Comparison of ENCODE assay signal across 6 cellular contexts in the genomic region with DNA sequence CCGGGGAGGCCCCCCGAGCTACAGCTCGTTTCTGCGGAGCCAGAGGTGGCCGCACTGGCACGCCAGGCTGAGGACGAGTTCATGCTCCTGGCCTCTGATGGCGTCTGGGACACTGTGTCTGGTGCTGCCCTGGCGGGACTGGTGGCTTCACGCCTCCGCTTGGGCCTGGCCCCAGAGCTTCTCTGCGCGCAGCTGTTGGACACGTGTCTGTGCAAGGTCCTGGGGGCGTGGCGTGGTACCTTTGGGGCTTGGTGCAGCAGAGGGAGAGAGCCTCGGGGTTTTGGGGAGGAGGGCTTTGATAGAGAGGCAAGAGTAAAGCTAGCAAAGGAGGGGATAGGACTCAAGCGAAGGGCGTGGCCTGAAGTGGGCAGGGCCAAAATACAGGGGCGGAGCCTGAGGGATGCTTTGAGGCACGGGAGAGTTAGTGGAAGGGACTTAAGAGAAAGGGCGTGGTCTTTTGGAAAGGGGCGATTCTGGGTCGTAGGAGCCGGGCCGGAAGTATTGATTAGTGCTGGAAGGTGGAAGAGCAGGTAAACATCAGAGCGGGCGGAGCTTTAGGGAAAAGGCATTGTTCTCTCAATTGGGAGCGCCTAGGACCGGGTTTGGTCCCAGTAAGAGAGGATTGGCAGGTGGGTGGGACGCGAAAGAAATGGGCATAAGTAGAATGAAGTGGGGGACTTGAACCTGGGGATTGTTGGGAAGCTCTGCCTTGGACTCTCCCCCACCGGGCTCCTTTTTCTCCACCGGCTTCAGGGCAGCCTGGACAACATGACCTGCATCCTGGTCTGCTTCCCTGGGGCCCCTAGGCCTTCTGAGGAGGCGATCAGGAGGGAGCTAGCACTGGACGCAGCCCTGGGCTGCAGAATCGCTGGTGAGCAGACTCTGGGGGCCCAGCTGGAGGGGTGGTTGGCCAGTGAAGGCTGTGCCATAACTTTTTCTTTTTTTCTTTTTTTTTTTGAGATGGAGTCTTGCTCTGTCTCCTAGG. TPM values are rescaled to one million over a fixed set of nuclear protein-coding genes. Genes with fewer than 3 reads are reported as not detected.
A peak's percentile ranks its signal among the peaks of the same experiment; 100 is the strongest.
DNase-seq lines count a peak whose midpoint lies in the region; ATAC-seq lines count a peak whose summit lies in the region.

No MANE protein-coding gene starts in this region.

- no peak overlapping the region for H3K27ac Mint-ChIP-seq in activated T-cell treated with anti-CD3 and anti-CD28 coated beads, Interleukin-2, amount 50 U/mL, for 24 hours

- peaks cover 24% of the 10 kb centered on the region for H3K27me3 Mint-ChIP-seq in activated T-cell treated with anti-CD3 and anti-CD28 coated beads, Interleukin-2, amount 50 U/mL, for 24 hours

- intact Hi-C loops in left colon (cut with DNase I, micrococcal nuclease): no loop called here

- ATAC-seq in left colon (peak; percentile 33), HG03045 (IDR thresholded peaks at IDR 0.05; ENCODE audit: unreplicated experiment) (no peak)

- DNase-seq in DMS 273 (lab: John Stamatoyannopoulos, UW; ENCODE audit: unreplicated experiment): peak; percentile 72
- no peak for DNase-seq in DMS 273 treated with DMSO at 0.1 percent for 48 hours (lab: John Stamatoyannopoulos, UW)
- DNase-seq in activated T-cell treated with anti-CD3 and anti-CD28 coated beads, Interleukin-2, amount 50 U/mL, for 24 hours: peak; percentile 83
- peak; percentile 58 to 66 for DNase-seq in left colon
- DNase-seq in superior temporal gyrus (ENCODE audit: extremely low spot score): no peak

- no peaks in the 10 kb centered on the region for H3K9me3 Mint-ChIP-seq in activated T-cell treated with anti-CD3 and anti-CD28 coated beads, Interleukin-2, amount 50 U/mL, for 24 hours

- H3K4me3 Mint-ChIP-seq in activated T-cell treated with anti-CD3 and anti-CD28 coated beads, Interleukin-2, amount 50 U/mL, for 24 hours: peak overlapping the region; percentile 27

- peaks cover 39% of the 10 kb centered on the region for H3K4me1 Mint-ChIP-seq in activated T-cell treated with anti-CD3 and anti-CD28 coated beads, Interleukin-2, amount 50 U/mL, for 24 hours (ENCODE audit: low read depth)

- H3K36me3 Mint-ChIP-seq in activated T-cell treated with anti-CD3 and anti-CD28 coated beads, Interleukin-2, amount 50 U/mL, for 24 hours (ENCODE audit: low read depth): no peaks in the 10 kb centered on the region

RNA-seq across cellular contexts. Expression of gene PPM1N, which starts 1.2 kb away (rescaled TPM):
- 1 to 10 TPM in 1 of 2 donors, under 1 TPM in 1; 0.37 to 1.6 TPM for total RNA-seq in left colon

RNA-seq across cellular contexts. Expression of gene RTN2, which starts 2.6 kb away (rescaled TPM):
- total RNA-seq in left colon: 1 to 10 TPM; 3.4 to 6.1 TPM

RNA-seq across cellular contexts. Expression of gene VASP, which starts 7.8 kb away (rescaled TPM):
- total RNA-seq in left colon: 100 to 1,000 TPM; 218 to 260 TPM

RNA-seq across cellular contexts. Expression of gene FOSB, which starts 31.7 kb away (rescaled TPM):
- total RNA-seq in left colon: 10 to 100 TPM in 1 of 2 donors, 1 to 10 TPM in 1; 4.4 to 46.0 TPM

Comparison
In these comparisons a context has a peak if more than half of its experiments do, and no peak if none do; other contexts are left out.
1. DNase-seq: peak in DMS 273 (single experiment), activated T-cell treated with anti-CD3 and anti-CD28 coated beads, Interleukin-2, amount 50 U/mL, for 24 hours (single experiment) and left colon (2 of 2); none in DMS 273 treated with DMSO at 0.1 percent for 48 hours (single experiment) and superior temporal gyrus (single experiment).